In genomic region chr16:4301968-4302367, GRCh38 we compare ENCODE assay signal across 33 cellular contexts. TPM values are rescaled to one million over a fixed set of nuclear protein-coding genes. Genes with fewer than 3 reads are reported as not detected.
"Had no signal": no experiment of that assay in that cellular context is flagged by ENCODE, and none has a peak within 500 bp of the region (broad histone marks: within the 10 kb centered on the region; RNA-seq: fewer than 3 reads in every experiment).

No MANE protein-coding gene starts in this region.

- DNase-seq: activated B cell treated with CpG ODN at 0.5 μM for 24 hours; activated CD4-positive, alpha-beta memory T cell treated with anti-CD3 and anti-CD28 coated beads for 36 hours; activated CD4-positive, alpha-beta T cell treated with anti-CD3 and anti-CD28 coated beads for 4 hours; activated CD4-positive, alpha-beta T cell treated with anti-CD3 and anti-CD28 coated beads, Interleukin-2, amount 10 ng/mL, durations not matched to agents 24 days and 14 days; activated CD4-positive, alpha-beta T cell treated with anti-CD3 and anti-CD28 coated beads, Interleukin-2, amount 50 U/mL, for 1 hour; activated CD4-positive, alpha-beta T cell treated with anti-CD3 and anti-CD28 coated beads, Interleukin-2, amount 50 U/mL, for 4 hours; activated CD4-positive, CD25-positive, alpha-beta regulatory T cell treated with anti-CD3 and anti-CD28 coated beads, Interleukin-2, amount 50 U/mL, for 72 hours; activated CD8-positive, alpha-beta memory T cell treated with anti-CD3 and anti-CD28 coated beads, Interleukin-2, amount 50 U/mL, for 4 hours; activated CD8-positive, alpha-beta T cell treated with anti-CD3 and anti-CD28 coated beads for 36 hours; activated effector memory CD4-positive, alpha-beta T cell treated with anti-CD3 and anti-CD28 coated beads, Interleukin-2, amount 50 U/mL, for 16 hours; activated gamma-delta T cell treated with Interleukin-2 at 50 U/mL for 16 hours; activated naive CD4-positive, alpha-beta T cell; activated naive CD4-positive, alpha-beta T cell treated with anti-CD3 and anti-CD28 coated beads for 36 hours; activated naive CD4-positive, alpha-beta T cell treated with anti-CD3 and anti-CD28 coated beads, Interleukin-2, amount 50 U/mL, for 16 hours; activated naive CD8-positive, alpha-beta T cell treated with anti-CD3 and anti-CD28 coated beads for 36 hours; activated T-cell treated with anti-CD3 and anti-CD28 coated beads for 4 hours; activated T-cell treated with anti-CD3 and anti-CD28 coated beads, Interleukin-2, amount 50 U/mL, for 1 hour; activated T-cell treated with anti-CD3 and anti-CD28 coated beads, Interleukin-2, amount 50 U/mL, for 4 hours; activated T-cell treated with anti-CD3 and anti-CD28 coated beads, Interleukin-2, amount 50 U/mL, for 72 hours; adrenal gland; amniotic stem cell; aorta; body of pancreas; brain microvascular endothelial cell; caudate nucleus; cerebellar nuclear complex; T-cell; T-helper 17 cell; T-helper 9 cell had no signal

- H3K9me3 ChIP-seq: adrenal gland, body of pancreas had no signal

- H3K27ac ChIP-seq: adrenal gland, body of pancreas, brain microvascular endothelial cell, cardiac muscle cell, VCaP had no signal

- H3K27me3 ChIP-seq: adrenal gland, body of pancreas, brain microvascular endothelial cell, cardiac muscle cell had no signal

- ATAC-seq: activated CD8-positive, alpha-beta T cell treated with anti-CD3 and anti-CD28 coated beads for 36 hours; activated naive CD4-positive, alpha-beta T cell treated with anti-CD3 and anti-CD28 coated beads, Interleukin-2, amount 50 U/mL, for 72 hours; activated T-cell treated with anti-CD3 and anti-CD28 coated beads, Interleukin-2, amount 50 U/mL, for 4 hours; activated T-cell treated with anti-CD3 and anti-CD28 coated beads, Interleukin-2, amount 50 U/mL, for 72 hours; activated T-helper 17 cell treated with anti-CD3 and anti-CD28 coated beads, Interleukin-2, amount 50 U/mL, for 72 hours; body of pancreas; T-cell; T-helper 17 cell had no signal

- H3K36me3 ChIP-seq: brain microvascular endothelial cell, cardiac muscle cell had no signal

- H3K4me3 ChIP-seq: adrenal gland, body of pancreas, cardiac muscle cell had no signal

RNA-seq across cellular contexts. Expression of gene GLIS2, which starts 13.9 kb away (rescaled TPM):
- total RNA-seq: activated B cell treated with CpG ODN at 0.5 μM for 24 hours had no signal
